20 cellular contexts compared by ENCODE assay signal in genomic region chr15:32794973-32795372, GRCh38.
"Had no signal": no experiment of that assay in that cellular context is flagged by ENCODE, and none has a peak within 500 bp of the region (broad histone marks: within the 10 kb centered on the region; RNA-seq: fewer than 3 reads in every experiment).

No MANE protein-coding gene starts in this region.

- DNase-seq: activated CD4-positive, alpha-beta T cell treated with anti-CD3 and anti-CD28 coated beads, Interleukin-2, amount 50 U/mL, for 1 hour; activated CD4-positive, CD25-positive, alpha-beta regulatory T cell; activated CD8-positive, alpha-beta memory T cell treated with anti-CD3 and anti-CD28 coated beads for 24 hours; activated naive CD4-positive, alpha-beta T cell treated with Interleukin-2 at 50 U/mL for 16 hours; aorta; hypothalamus; kidney; left ventricle myocardium superior; mesenchymal stem cell; naive thymus-derived CD8-positive, alpha-beta T cell; stimulated activated CD4-positive, alpha-beta T cell treated with anti-CD3 and anti-CD28 coated beads, Interleukin-4, amount 100 ng/mL, for 24 hours; stimulated activated naive CD4-positive, alpha-beta T cell; substantia nigra; T-helper 2 cell had no signal

- H3K27me3 ChIP-seq: esophagus muscularis mucosa, tibial nerve had no signal

- H3K27ac ChIP-seq: esophagus muscularis mucosa, neutrophil, parathyroid adenoma, skin epidermis, tibial nerve had no signal

- H3K9me3 ChIP-seq: esophagus muscularis mucosa, neutrophil, tibial nerve had no signal

- H3K27ac Mint-ChIP-seq: activated T-helper 1 cell treated with anti-CD3 and anti-CD28 coated beads, Interleukin-12 subunit alpha, Interleukin-12 subunit beta, Interleukin-2, Interleukin-4 antibody, amounts not matched to agents 30 ng/mL and 10 ng/mL and 1 ng/mL, durations not matched to agents 14 hours and 24 hours and 36 hours; naive thymus-derived CD8-positive, alpha-beta T cell had no signal

- H3K36me3 ChIP-seq: esophagus muscularis mucosa, neutrophil, tibial nerve had no signal

- H3K4me1 Mint-ChIP-seq: naive thymus-derived CD8-positive, alpha-beta T cell had no signal

- ATAC-seq: left ventricle myocardium superior; naive thymus-derived CD8-positive, alpha-beta T cell had no signal

- H3K9ac ChIP-seq: parathyroid adenoma had no signal

- H3K4me3 Mint-ChIP-seq: activated T-helper 1 cell treated with anti-CD3 and anti-CD28 coated beads, Interleukin-12 subunit alpha, Interleukin-12 subunit beta, Interleukin-2, Interleukin-4 antibody, amounts not matched to agents 30 ng/mL and 10 ng/mL and 1 ng/mL, durations not matched to agents 14 hours and 24 hours and 36 hours; naive thymus-derived CD8-positive, alpha-beta T cell had no signal

- H3K4me3 ChIP-seq: esophagus muscularis mucosa, skin epidermis, tibial nerve had no signal

- H3K9me3 Mint-ChIP-seq: activated T-helper 1 cell treated with anti-CD3 and anti-CD28 coated beads, Interleukin-12 subunit alpha, Interleukin-12 subunit beta, Interleukin-2, Interleukin-4 antibody, amounts not matched to agents 30 ng/mL and 10 ng/mL and 1 ng/mL, durations not matched to agents 14 hours and 24 hours and 36 hours; naive thymus-derived CD8-positive, alpha-beta T cell had no signal

- H3K4me1 ChIP-seq: parathyroid adenoma, tibial nerve had no signal
